ENCODE assay signal across 8 cellular contexts in the genomic region with DNA sequence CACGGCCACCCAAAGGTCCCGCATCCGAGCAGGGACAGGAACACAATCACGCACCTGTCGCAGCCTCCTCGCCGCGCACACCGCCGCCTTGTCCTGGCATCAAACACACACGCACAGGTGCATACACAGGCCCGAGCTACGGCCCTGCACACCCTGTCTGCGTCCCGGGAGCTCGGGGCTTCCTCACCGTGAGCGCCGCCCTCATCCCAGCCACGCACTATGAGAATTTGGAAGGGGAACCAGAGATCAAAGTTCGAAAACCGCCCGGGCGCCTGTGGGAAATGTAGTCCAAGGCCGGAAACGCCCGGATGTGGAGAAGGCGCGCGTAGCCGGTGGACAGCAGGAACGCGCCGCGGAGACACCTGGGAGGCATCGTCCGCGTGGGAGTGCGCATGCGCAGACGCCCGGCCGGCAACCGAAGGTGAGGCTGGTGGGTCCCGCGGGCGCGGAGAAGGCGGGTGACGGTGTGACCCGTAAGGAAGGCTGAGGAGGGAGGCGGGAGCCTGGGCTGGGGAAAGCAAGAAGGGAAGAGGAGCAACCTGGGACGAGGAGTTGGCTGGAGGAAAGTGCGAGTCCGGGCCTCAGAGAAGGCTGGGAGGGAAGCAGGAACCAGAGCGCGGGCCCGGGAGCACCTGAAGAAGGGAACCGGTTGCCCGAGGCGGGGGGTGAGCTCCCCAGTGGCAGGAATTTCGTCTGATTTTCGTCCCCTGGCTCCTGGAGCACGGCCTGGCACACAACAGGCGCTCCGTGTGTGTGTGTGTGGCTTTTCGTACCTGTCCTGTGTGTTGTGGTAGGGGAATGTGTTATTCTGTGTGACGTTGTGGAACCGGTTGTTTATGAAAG. TPM values are rescaled to one million over a fixed set of nuclear protein-coding genes. Genes with fewer than 3 reads are reported as not detected.
DNase-seq lines count a peak whose midpoint lies in the region; FAIRE-seq and TF ChIP-seq lines count a peak whose summit lies in the region.

A gene (plus strand): TSS at position 399 of the 843 bp plus-strand sequence. CDS start 7,256 bp downstream, outside the sequence.

- peak; percentile 97 for DNase-seq in COLO668 (lab: John Stamatoyannopoulos, UW; ENCODE audit: unreplicated experiment)
- DNase-seq in GM20000 (ENCODE audit: low spot score): peak; percentile 95
- peak; percentile 73 for DNase-seq in HT-29 (ENCODE audit: low spot score)
- peak; percentile 95 for DNase-seq in NOMO-1 treated with dmso at 0.1 percent for 144 hours (lab: John Stamatoyannopoulos, UW; ENCODE audit: unreplicated experiment)
- peak; percentile 97 for DNase-seq in activated CD8-positive, alpha-beta memory T cell treated with anti-CD3 and anti-CD28 coated beads, Interleukin-2, amount 50 U/mL, for 24 hours (ENCODE audit: extremely low read depth)
- DNase-seq in mesenteric fat pad (ENCODE audit: low spot score): peak; percentile 99
- peak; percentile 94 for DNase-seq in stimulated activated CD8-positive, alpha-beta memory T cell treated with anti-CD3 and anti-CD28 coated beads, Interleukin-15, amount 100 ng/mL, for 1 hour (ENCODE audit: low read depth)

- no peak for TF ChIP-seq CTCF in GM20000 (IDR thresholded peaks at IDR 0.05; ENCODE audit: extremely low read depth, missing control alignments)

- peak; percentile 93 for FAIRE-seq in endometrium (lab: Jason Lieb, UNC)

RNA-seq across cellular contexts. Expression of the gene that starts here (rescaled TPM):
- total RNA-seq in HT-29 (2014; rRNA removed; shearing (Covaris generic)): 0.41 and 0.86 TPM in 2 replicates
- 5.3 TPM for total RNA-seq in mesenteric fat pad

Comparison
In these comparisons a context has a peak if more than half of its experiments do, and no peak if none do; other contexts are left out.
1. Peak in every context shown above with its lines: DNase-seq.
2. Peak in DNase-seq in HT-29; RNA of the gene not detected or under 1 TPM.